15 cellular contexts compared by ENCODE assay signal in the genomic region with DNA sequence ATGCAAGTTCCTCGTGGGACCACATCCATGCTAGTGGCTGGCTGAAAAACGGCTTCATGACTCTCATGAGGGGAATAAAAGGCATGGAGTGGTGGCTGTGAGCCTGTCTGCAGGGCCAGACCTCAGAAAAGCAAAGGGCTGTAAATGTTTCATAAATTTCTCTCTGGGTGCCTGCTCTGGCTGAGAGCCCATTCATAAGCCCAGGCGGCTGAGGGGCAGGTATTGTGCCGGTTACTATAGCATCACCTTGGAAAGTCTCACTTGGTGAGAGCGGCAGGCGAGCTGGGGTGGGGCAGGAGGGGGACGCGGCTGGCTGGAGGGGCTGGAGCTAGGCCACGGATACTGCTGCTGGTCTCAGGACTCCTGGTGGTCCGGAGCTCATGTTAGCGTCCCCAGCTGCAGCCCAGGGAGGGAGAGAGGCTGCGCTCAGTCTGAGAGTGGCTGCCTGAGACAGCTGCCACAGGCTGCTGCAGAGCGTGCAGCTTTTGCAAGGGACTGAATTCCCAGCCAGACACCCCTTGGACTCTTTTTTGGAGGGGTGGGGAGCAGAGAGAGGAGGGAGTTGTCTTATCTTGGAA. TPM values are rescaled to one million over a fixed set of nuclear protein-coding genes. Genes with fewer than 3 reads are reported as not detected.
A peak's percentile ranks its signal among the peaks of the same experiment; 100 is the strongest.
DNase-seq lines count a peak whose midpoint lies in the region; ATAC-seq, FAIRE-seq and TF ChIP-seq lines count a peak whose summit lies in the region.
"Had no signal": no experiment of that assay in that cellular context is flagged by ENCODE, and none has a peak within 500 bp of the region (broad histone marks: within the 10 kb centered on the region; RNA-seq: fewer than 3 reads in every experiment).

SLC17A8 (plus strand) TSS at position 429 of the 578 bp plus-strand sequence. CDS start 318 bp downstream, outside the sequence.

- H3K4me1 ChIP-seq in A549 (0 out of 3 replicates have a peak, but pooled peaks cover 7% of the 10 kb centered on the region), mucosa of descending colon (ENCODE audit: low read depth) (peaks cover 5% of the 10 kb centered on the region), stomach (peaks cover 0 to 19% (median 15%) of the 10 kb centered on the region in 4 donors)

- TF ChIP-seq POLR2A in A549 (IDR thresholded peaks at IDR 0.05; ENCODE audit: low read length) (no peak), stomach (IDR thresholded peaks at IDR 0.05) (no peak)

- no peak for FAIRE-seq in A549 (lab: Jason Lieb, UNC)
- FAIRE-seq: GM18507 had no signal

- peak; percentile 33 to 68; a peak in 4 of 6 replicates for ATAC-seq in A549
- ATAC-seq in mucosa of descending colon: peak; percentile 72
- ATAC-seq in HG03342 (IDR thresholded peaks at IDR 0.05; ENCODE audit: unreplicated experiment): no peak

- TF ChIP-seq CTCF in A549 (IDR thresholded peaks at IDR 0.05) (no peak), brain (conservative IDR thresholded peaks at IDR 0.05) (no peak), mucosa of descending colon (IDR thresholded peaks at IDR 0.05) (no peak), stomach (IDR thresholded peaks at IDR 0.05) (no peak)

- peaks cover 0 to 9% (median 5%) of the 10 kb centered on the region in 3 donors for H3K27me3 ChIP-seq in stomach

- H3K36me3 Mint-ChIP-seq in brain: no peaks in the 10 kb centered on the region

- H3K36me3 ChIP-seq in mucosa of descending colon (ENCODE audit: low read depth) (no peaks in the 10 kb centered on the region), stomach (no peaks in the 10 kb centered on the region)

- DNase-seq in A549 (ENCODE audit: low read depth in 1 of 2, low spot score in 1 of 2) (no peak), NCI-H1105 treated with DMSO at 0.1 percent for 48 hours (lab: John Stamatoyannopoulos, UW) (peak; percentile 81), mucosa of descending colon (no peak), stomach (no peak), SIG-M5 treated with dmso at 0.1 percent for 504 hours (lab: John Stamatoyannopoulos, UW; ENCODE audit: unreplicated experiment) (no peak)
- DNase-seq in stimulated activated naive CD4-positive, alpha-beta T cell treated with Interleukin-2 at 50 U/mL for 16 hours (lab: John Stamatoyannopoulos, UW): no peak
- DNase-seq: activated CD4-positive, alpha-beta T cell treated with anti-CD3 and anti-CD28 coated beads for 1 hour; activated T-cell treated with anti-CD3 and anti-CD28 coated beads, Interleukin-2, amount 50 U/mL, for 48 hours; amniotic stem cell; kidney glomerular epithelial cell; occipital lobe had no signal

- TF ChIP-seq RAD21 in A549 (conservative IDR thresholded peaks at IDR 0.05 in 1 of 2, IDR thresholded peaks at IDR 0.05 in 1 of 2): no peak

- H3K9me3 Mint-ChIP-seq in brain: peaks cover 0 to 8% (median 3%) of the 10 kb centered on the region in 5 experiments
- H3K9me3 Mint-ChIP-seq: dendritic cell treated with granulocyte-macrophage colony-stimulating factor and Interleukin-4, amounts not matched to agents 40 ng/mL and 50 ng/mL, for 4 days had no signal

- POLR2A ChIA-PET in A549 (lab: Yijun Ruan, JAX): no interaction called here

- H3K4me3 Mint-ChIP-seq in brain: peak within 1 kb of the TSS; percentile 45 to 79 (median 58)
- H3K4me3 Mint-ChIP-seq: dendritic cell treated with granulocyte-macrophage colony-stimulating factor and Interleukin-4, amounts not matched to agents 40 ng/mL and 50 ng/mL, for 4 days had no signal

- no peaks in the 10 kb centered on the region for H3K9me3 ChIP-seq in A549
- no peaks in the 10 kb centered on the region for H3K9me3 ChIP-seq in mucosa of descending colon
- H3K9me3 ChIP-seq in stomach: no peaks in the 10 kb centered on the region

- TF ChIP-seq EP300 in A549 (IDR thresholded peaks at IDR 0.05) (no peak), stomach (IDR thresholded peaks at IDR 0.05) (no peak)

- H3K4me1 Mint-ChIP-seq in brain: peaks cover 44% of the 10 kb centered on the region

- H3K4me3 ChIP-seq in A549 (no peak within 1 kb of the TSS), mucosa of descending colon (no peak within 1 kb of the TSS), stomach (no peak within 1 kb of the TSS)

- intact Hi-C loops in mucosa of descending colon (cut with DNase I, micrococcal nuclease) (loop anchor here in 1 of 2 donors (10.0 kb wide), 1 partner anchor 198 kb away; no protein-coding TSS in a partner anchor), stomach (cut with DNase I; ENCODE audit: low total_unique reads) (no loop called here)

- H3K27me3 Mint-ChIP-seq in brain: peaks cover 20% of the 10 kb centered on the region

- 55% methylated on average over 12 of the region's 13 CpGs for WGBS in A549 (ENCODE audit: missing lambda C conversion rate)
- 12 to 18% (median 14%) methylated on average over 13 of the region's 13 CpGs for WGBS in stomach, 5 donors

- H3K27ac ChIP-seq in A549 (no peak within 1 kb of the TSS), stomach (no peak within 1 kb of the TSS)

- peak within 1 kb of the TSS in 3 of 5 experiments; percentile 10 to 81 (median 62) for H3K27ac Mint-ChIP-seq in brain
- H3K27ac Mint-ChIP-seq: dendritic cell treated with granulocyte-macrophage colony-stimulating factor and Interleukin-4, amounts not matched to agents 40 ng/mL and 50 ng/mL, for 4 days had no signal

- no peak within 1 kb of the TSS for H3K4me2 ChIP-seq in A549

- CTCF ChIA-PET in A549 (lab: Yijun Ruan, JAX): interaction anchor here (1.3 kb wide), 1 partner anchor 8 kb away, joined by 3 read pairs; no protein-coding TSS in a partner anchor

TF ChIP-seq in A549, 52 proteins besides CTCF, POLR2A, EP300 and RAD21:
- TF ChIP-seq HOXB5 (CRISPR knock-in tag; IDR thresholded peaks at IDR 0.05) (no peak), EHF (CRISPR knock-in tag; IDR thresholded peaks at IDR 0.05) (no peak), RFX5 (IDR thresholded peaks at IDR 0.05) (no peak)
- TF ChIP-seq, protein P1, sequence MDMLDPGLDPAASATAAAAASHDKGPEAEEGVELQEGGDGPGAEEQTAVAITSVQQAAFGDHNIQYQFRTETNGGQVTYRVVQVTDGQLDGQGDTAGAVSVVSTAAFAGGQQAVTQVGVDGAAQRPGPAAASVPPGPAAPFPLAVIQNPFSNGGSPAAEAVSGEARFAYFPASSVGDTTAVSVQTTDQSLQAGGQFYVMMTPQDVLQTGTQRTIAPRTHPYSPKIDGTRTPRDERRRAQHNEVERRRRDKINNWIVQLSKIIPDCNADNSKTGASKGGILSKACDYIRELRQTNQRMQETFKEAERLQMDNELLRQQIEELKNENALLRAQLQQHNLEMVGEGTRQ (IDR thresholded peaks at IDR 0.05): no peak

RNA-seq across cellular contexts. Expression of gene SLC17A8, which starts in this region (rescaled TPM):
- polyA plus RNA-seq in A549 (2011; rRNA removed) (0.04 and 0.05 TPM in 2 replicates), A549 (2017; fragmentation: RNase III; extraction: RNeasy Plus Mini Kit Qiagen cat#74134 plus additional on column Dnase treatment) (0.03 TPM in 2 of 3 replicates, not detected in the other), brain (ENCODE audit: insufficient read depth, low read depth, low replicate concordance) (2.3 TPM), stomach (not detected)
- not detected in 2 replicates for polyA plus RNA-seq in A549 (2012; cell fraction: cytosol; rRNA removed)
- not detected in 2 replicates for polyA plus RNA-seq in A549 (2012; cell fraction: nucleus; rRNA removed)
- 0.58 TPM in 1 of 2 replicates, not detected in the other for polyA minus RNA-seq in A549 (2011; rRNA and poly(A)+ RNA removed)
- total RNA-seq in mucosa of descending colon (1 to 10 TPM; 2.6 to 3.0 (median 2.7) TPM), stomach (10 to 100 TPM in 1 of 5 donors, 1 to 10 TPM in 1, under 1 TPM in 1, not detected in 2; 0.29 to 16.8 (median 1.7) TPM)

Comparison
In these comparisons a context has a peak if more than half of its experiments do, and no peak if none do; other contexts are left out.
1. Peak in ATAC-seq in A549; RNA of the gene not detected or under 1 TPM.